In the genomic region with DNA sequence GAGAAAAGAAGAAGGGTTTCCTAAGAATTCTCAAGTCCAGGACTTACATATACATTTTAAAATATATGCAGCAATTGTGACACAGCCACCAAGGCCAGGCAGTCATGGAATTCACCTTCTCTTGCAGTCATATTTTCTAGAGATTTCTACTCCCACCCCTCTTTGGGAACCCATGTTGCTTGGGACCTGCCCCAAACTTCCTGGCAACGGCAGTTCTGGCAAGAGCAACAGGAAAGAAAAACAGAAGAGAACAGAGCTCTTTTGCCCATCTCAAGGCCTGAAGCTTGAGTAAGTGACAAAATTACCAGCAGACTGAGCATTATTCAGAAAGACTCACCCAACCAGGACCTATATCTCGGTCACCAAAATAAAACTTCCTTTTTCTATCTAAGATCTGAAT, we compare ENCODE assay signal across 18 cellular contexts.
DNase-seq lines count a peak whose midpoint lies in the region; ATAC-seq and TF ChIP-seq lines count a peak whose summit lies in the region.
"Had no signal": no experiment of that assay in that cellular context is flagged by ENCODE, and none has a peak within 500 bp of the region (broad histone marks: within the 10 kb centered on the region; RNA-seq: fewer than 3 reads in every experiment).

No MANE protein-coding gene starts in this region.

- no peak overlapping the region for H2AFZ ChIP-seq in GM23338
- H2AFZ ChIP-seq in neural progenitor cell (replicated peaks) = no peak overlapping the region
- no peak overlapping the region for H2AFZ ChIP-seq in hepatocyte
- H2AFZ ChIP-seq: GM23248 had no signal

- no peak overlapping the region for H3K27ac ChIP-seq in BLaER1
- H3K27ac ChIP-seq in GM23338 (ENCODE audit: low read depth) = no peak overlapping the region
- no peak overlapping the region for H3K27ac ChIP-seq in neural progenitor cell
- no peak overlapping the region for H3K27ac ChIP-seq in substantia nigra (ENCODE audit: low read depth, low read length, poor library complexity, severe bottlenecking)
- no peak overlapping the region for H3K27ac ChIP-seq in hepatocyte
- H3K27ac ChIP-seq: GM23248 had no signal

- H3K9me2 ChIP-seq in GM23338 (ENCODE audit: insufficient read depth) (no peaks in the 10 kb centered on the region), hepatocyte (replicated peaks; ENCODE audit: insufficient read depth) (no peaks in the 10 kb centered on the region)

- no peak overlapping the region for H3K4me3 Mint-ChIP-seq in GM23338
- no peak overlapping the region for H3K4me3 Mint-ChIP-seq in neural progenitor cell
- H3K4me3 Mint-ChIP-seq in activated T-cell treated with anti-CD3 and anti-CD28 coated beads, Interleukin-2, amount 50 U/mL, for 4 hours = no peak overlapping the region
- H3K4me3 Mint-ChIP-seq: HFFc6 had no signal

- DNase-seq in GM23338 (ENCODE audit: low spot score) (no peak), dermis blood vessel endothelial cell (peak; percentile 23), neural progenitor cell (ENCODE audit: low spot score) (no peak), substantia nigra (lab: John Stamatoyannopoulos, UW) (no peak), hepatocyte (ENCODE audit: low spot score) (no peak)
- no peak for DNase-seq in activated T-cell treated with anti-CD3 and anti-CD28 coated beads, Interleukin-2, amount 50 U/mL, for 4 hours
- DNase-seq: ACHN, GF-D8, GM23248, HFFc6, NCI-H1417, NCI-H2029, NCI-H510A, NCI-H82, SIG-M5 had no signal

- ATAC-seq in GM23338 = no peak
- ATAC-seq in activated T-cell treated with anti-CD3 and anti-CD28 coated beads, Interleukin-2, amount 50 U/mL, for 4 hours = no peak
- ATAC-seq: HepG2, Panc1 had no signal

- H3K36me3 Mint-ChIP-seq in GM23338 (ENCODE audit: low read depth) (peaks cover 17% of the 10 kb centered on the region; the same call in 2 of the 3 replicates), neural progenitor cell (peaks cover 2% of the 10 kb centered on the region)
- peaks cover 16% of the 10 kb centered on the region for H3K36me3 Mint-ChIP-seq in activated T-cell treated with anti-CD3 and anti-CD28 coated beads, Interleukin-2, amount 50 U/mL, for 4 hours (ENCODE audit: insufficient read depth)

- H3K4me1 ChIP-seq in BLaER1 (peaks cover 23% of the 10 kb centered on the region), GM23338 (ENCODE audit: insufficient read depth) (peaks cover 26% of the 10 kb centered on the region), neural progenitor cell (no peaks in the 10 kb centered on the region), hepatocyte (ENCODE audit: insufficient read depth) (no peaks in the 10 kb centered on the region)

- H3K36me3 ChIP-seq in BLaER1 (no peaks in the 10 kb centered on the region), GM23338 (ENCODE audit: insufficient read depth) (no peaks in the 10 kb centered on the region), neural progenitor cell (no peaks in the 10 kb centered on the region), hepatocyte (replicated peaks; ENCODE audit: insufficient read depth, low read depth) (no peaks in the 10 kb centered on the region)

- H3K79me2 ChIP-seq in GM23338 (replicated peaks; ENCODE audit: insufficient read depth) (no peaks in the 10 kb centered on the region; the same call in 1 of the 2 replicates), neural progenitor cell (ENCODE audit: low read depth) (no peaks in the 10 kb centered on the region), hepatocyte (peaks cover 46% of the 10 kb centered on the region)

- 91% methylated on average over 2 of the region's 2 CpGs for WGBS in hepatocyte (ENCODE audit: low lambda C conversion rate, missing lambda C conversion rate)

- H3K4me3 ChIP-seq in BLaER1 (no peak overlapping the region), GM23338 (no peak overlapping the region), neural progenitor cell (no peak overlapping the region), hepatocyte (no peak overlapping the region)
- H3K4me3 ChIP-seq: GM23248 had no signal

- H4K20me1 ChIP-seq in BLaER1 = no peaks in the 10 kb centered on the region
- no peaks in the 10 kb centered on the region for H4K20me1 ChIP-seq in GM23338 (replicated peaks; ENCODE audit: insufficient read depth)
- H4K20me1 ChIP-seq in neural progenitor cell (ENCODE audit: low read depth) = peaks cover 3% of the 10 kb centered on the region
- no peaks in the 10 kb centered on the region for H4K20me1 ChIP-seq in hepatocyte (ENCODE audit: insufficient read depth, poor library complexity, severe bottlenecking)

- peaks cover 16% of the 10 kb centered on the region; the same call in 2 of the 3 replicates for H3K4me1 Mint-ChIP-seq in GM23338
- H3K4me1 Mint-ChIP-seq in neural progenitor cell = no peaks in the 10 kb centered on the region
- peaks cover 15% of the 10 kb centered on the region for H3K4me1 Mint-ChIP-seq in activated T-cell treated with anti-CD3 and anti-CD28 coated beads, Interleukin-2, amount 50 U/mL, for 4 hours (ENCODE audit: low read depth)

- no peaks in the 10 kb centered on the region for H3K27me3 ChIP-seq in BLaER1
- no peaks in the 10 kb centered on the region for H3K27me3 ChIP-seq in GM23338 (ENCODE audit: insufficient read depth)
- H3K27me3 ChIP-seq in neural progenitor cell = no peaks in the 10 kb centered on the region
- H3K27me3 ChIP-seq in hepatocyte = no peaks in the 10 kb centered on the region

- H3F3A ChIP-seq in GM23338 (replicated peaks; ENCODE audit: low read depth) = no peaks in the 10 kb centered on the region
- no peaks in the 10 kb centered on the region for H3F3A ChIP-seq in neural progenitor cell (ENCODE audit: low read depth)

- H3K9me3 Mint-ChIP-seq in GM23338 (no peaks in the 10 kb centered on the region), neural progenitor cell (no peaks in the 10 kb centered on the region)
- H3K9me3 Mint-ChIP-seq in activated T-cell treated with anti-CD3 and anti-CD28 coated beads, Interleukin-2, amount 50 U/mL, for 4 hours = no peaks in the 10 kb centered on the region
- H3K9me3 Mint-ChIP-seq: HFFc6 had no signal

- H3K27me3 Mint-ChIP-seq in GM23338 (ENCODE audit: insufficient read depth, low read depth, poor library complexity) (no peaks in the 10 kb centered on the region), neural progenitor cell (ENCODE audit: insufficient read depth, low read depth) (peaks cover 3% of the 10 kb centered on the region)
- H3K27me3 Mint-ChIP-seq in activated T-cell treated with anti-CD3 and anti-CD28 coated beads, Interleukin-2, amount 50 U/mL, for 4 hours (ENCODE audit: low read depth) = no peaks in the 10 kb centered on the region

- H3K9me3 ChIP-seq in BLaER1 (no peaks in the 10 kb centered on the region), neural progenitor cell (ENCODE audit: low read depth) (no peaks in the 10 kb centered on the region), hepatocyte (ENCODE audit: low read depth) (no peaks in the 10 kb centered on the region)

- H3K27ac Mint-ChIP-seq in GM23338 (peak overlapping the region; percentile 26; the same call in 1 of the 2 replicates), neural progenitor cell (peak overlapping the region; percentile 39)
- H3K27ac Mint-ChIP-seq: HFFc6 had no signal

- H3K9ac ChIP-seq in BLaER1 (no peak overlapping the region), neural progenitor cell (no peak overlapping the region)
- H3K9ac ChIP-seq: GM23248 had no signal

- no peak for TF ChIP-seq CTCF in GM23338 (conservative IDR thresholded peaks at IDR 0.05; ENCODE audit: low read depth in 2 of 2)
- TF ChIP-seq CTCF in neural progenitor cell (IDR thresholded peaks at IDR 0.05) = no peak
- no peak for TF ChIP-seq CTCF in hepatocyte (IDR thresholded peaks at IDR 0.05; ENCODE audit: poor library complexity)

- H3K4me2 ChIP-seq in BLaER1 (peak overlapping the region; percentile 13; the same call in 1 of the 2 replicates), GM23338 (no peak overlapping the region), neural progenitor cell (no peak overlapping the region), hepatocyte (no peak overlapping the region)

TF ChIP-seq in GM23338, 12 proteins besides CTCF, POLR2A, EP300 and RAD21 (continues in another document):
- no peak for TF ChIP-seq ZNF331 (CRISPR knock-in tag; IDR thresholded peaks at IDR 0.05; ENCODE audit: low read depth)
- TF ChIP-seq JUNB (IDR thresholded peaks at IDR 0.05; ENCODE audit: unreplicated experiment) = no peak
- TF ChIP-seq, protein P1, sequence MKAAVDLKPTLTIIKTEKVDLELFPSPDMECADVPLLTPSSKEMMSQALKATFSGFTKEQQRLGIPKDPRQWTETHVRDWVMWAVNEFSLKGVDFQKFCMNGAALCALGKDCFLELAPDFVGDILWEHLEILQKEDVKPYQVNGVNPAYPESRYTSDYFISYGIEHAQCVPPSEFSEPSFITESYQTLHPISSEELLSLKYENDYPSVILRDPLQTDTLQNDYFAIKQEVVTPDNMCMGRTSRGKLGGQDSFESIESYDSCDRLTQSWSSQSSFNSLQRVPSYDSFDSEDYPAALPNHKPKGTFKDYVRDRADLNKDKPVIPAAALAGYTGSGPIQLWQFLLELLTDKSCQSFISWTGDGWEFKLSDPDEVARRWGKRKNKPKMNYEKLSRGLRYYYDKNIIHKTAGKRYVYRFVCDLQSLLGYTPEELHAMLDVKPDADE (IDR thresholded peaks at IDR 0.05) = no peak
- no peak for TF ChIP-seq ZNF114 (CRISPR knock-in tag; IDR thresholded peaks at IDR 0.05)
- TF ChIP-seq, protein P2, sequence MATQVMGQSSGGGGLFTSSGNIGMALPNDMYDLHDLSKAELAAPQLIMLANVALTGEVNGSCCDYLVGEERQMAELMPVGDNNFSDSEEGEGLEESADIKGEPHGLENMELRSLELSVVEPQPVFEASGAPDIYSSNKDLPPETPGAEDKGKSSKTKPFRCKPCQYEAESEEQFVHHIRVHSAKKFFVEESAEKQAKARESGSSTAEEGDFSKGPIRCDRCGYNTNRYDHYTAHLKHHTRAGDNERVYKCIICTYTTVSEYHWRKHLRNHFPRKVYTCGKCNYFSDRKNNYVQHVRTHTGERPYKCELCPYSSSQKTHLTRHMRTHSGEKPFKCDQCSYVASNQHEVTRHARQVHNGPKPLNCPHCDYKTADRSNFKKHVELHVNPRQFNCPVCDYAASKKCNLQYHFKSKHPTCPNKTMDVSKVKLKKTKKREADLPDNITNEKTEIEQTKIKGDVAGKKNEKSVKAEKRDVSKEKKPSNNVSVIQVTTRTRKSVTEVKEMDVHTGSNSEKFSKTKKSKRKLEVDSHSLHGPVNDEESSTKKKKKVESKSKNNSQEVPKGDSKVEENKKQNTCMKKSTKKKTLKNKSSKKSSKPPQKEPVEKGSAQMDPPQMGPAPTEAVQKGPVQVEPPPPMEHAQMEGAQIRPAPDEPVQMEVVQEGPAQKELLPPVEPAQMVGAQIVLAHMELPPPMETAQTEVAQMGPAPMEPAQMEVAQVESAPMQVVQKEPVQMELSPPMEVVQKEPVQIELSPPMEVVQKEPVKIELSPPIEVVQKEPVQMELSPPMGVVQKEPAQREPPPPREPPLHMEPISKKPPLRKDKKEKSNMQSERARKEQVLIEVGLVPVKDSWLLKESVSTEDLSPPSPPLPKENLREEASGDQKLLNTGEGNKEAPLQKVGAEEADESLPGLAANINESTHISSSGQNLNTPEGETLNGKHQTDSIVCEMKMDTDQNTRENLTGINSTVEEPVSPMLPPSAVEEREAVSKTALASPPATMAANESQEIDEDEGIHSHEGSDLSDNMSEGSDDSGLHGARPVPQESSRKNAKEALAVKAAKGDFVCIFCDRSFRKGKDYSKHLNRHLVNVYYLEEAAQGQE (IDR thresholded peaks at IDR 0.05; ENCODE audit: unreplicated experiment) = no peak
- TF ChIP-seq POLR2AphosphoS5 (IDR thresholded peaks at IDR 0.05; ENCODE audit: low read depth) = no peak
- no peak for TF ChIP-seq NANOG (IDR thresholded peaks at IDR 0.05; ENCODE audit: borderline replicate concordance)
